8 cellular contexts compared by ENCODE assay signal in the genomic region with DNA sequence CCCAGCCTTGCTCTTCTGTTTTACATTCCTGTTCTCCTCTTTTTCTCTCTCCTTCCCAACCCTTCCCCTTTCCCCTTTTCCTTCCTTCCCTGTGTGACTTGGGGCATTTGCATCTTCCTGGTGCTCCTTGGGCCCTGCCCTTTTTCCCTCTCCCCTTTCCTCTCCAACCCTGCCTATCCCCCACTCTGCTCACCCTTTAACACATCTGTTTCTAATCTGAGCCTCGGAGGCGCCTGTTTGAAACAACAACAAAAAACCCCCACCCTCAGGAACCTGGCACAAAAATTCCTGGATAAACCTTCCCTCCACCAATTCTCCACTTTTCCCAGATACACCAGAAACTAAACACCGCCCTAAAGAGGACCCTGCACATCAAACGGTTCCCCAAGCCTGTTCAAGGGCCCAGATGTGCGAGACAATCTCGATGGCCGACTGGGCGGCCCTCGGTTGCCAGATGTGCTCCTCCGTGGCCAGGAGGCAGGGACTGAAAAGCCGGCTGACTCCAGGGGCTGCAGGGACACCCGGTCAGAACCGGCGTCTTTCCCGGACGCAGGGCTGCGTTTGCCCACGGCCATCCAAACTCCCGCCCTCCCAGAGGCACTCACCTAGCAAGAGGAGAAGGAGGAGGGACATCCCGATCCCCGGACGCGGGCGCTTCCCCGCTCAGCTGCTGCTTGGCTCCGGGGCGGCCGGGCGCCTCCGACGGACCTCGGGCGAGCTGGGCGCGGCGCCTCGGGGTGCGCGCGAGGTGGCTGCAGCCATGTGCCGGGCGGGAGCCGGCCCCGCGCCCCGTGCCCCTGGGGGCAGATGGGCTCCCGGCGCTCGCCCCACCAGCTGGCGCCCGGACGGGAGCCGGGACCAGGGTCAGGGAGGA. TPM values are rescaled to one million over a fixed set of nuclear protein-coding genes. Genes with fewer than 3 reads are reported as not detected.
A peak's percentile ranks its signal among the peaks of the same experiment; 100 is the strongest.
DNase-seq lines count a peak whose midpoint lies in the region; ATAC-seq and TF ChIP-seq lines count a peak whose summit lies in the region.

No MANE protein-coding gene starts in this region.

- H3K27me3 ChIP-seq in BJ (ENCODE audit: control insufficient read depth, insufficient read depth, low read length) (no peaks in the 10 kb centered on the region), MM.1S (replicated peaks; ENCODE audit: insufficient read depth, low read length) (peaks cover 28% of the 10 kb centered on the region), muscle layer of colon (ENCODE audit: control insufficient read depth in 1 of 2, insufficient read depth in 2 of 2, low read length in 2 of 2) (peaks cover 0 to 9% of the 10 kb centered on the region in 2 donors)

- H3F3A ChIP-seq in MM.1S (ENCODE audit: insufficient read depth, low read length), result no peaks in the 10 kb centered on the region

- H3K9me2 ChIP-seq in MM.1S (replicated peaks; ENCODE audit: insufficient read depth, low read length), result no peaks in the 10 kb centered on the region

- H3K9ac ChIP-seq in MM.1S (ENCODE audit: low read length) (no peak overlapping the region), muscle layer of colon (ENCODE audit: low read length) (peak overlapping the region; percentile 79)

- H3K4me3 ChIP-seq in BJ (ENCODE audit: low read depth, low read length) (peak overlapping the region; percentile 71), MM.1S (ENCODE audit: low read length) (no peak overlapping the region; the same call in 1 of the 2 replicates), muscle layer of colon (ENCODE audit: low read depth in 1 of 2, low read length in 2 of 2) (peak overlapping the region; percentile 72 to 90)

- H3K4me1 ChIP-seq in MM.1S (ENCODE audit: low read length), result no peaks in the 10 kb centered on the region
- H3K4me1 ChIP-seq in muscle layer of colon (ENCODE audit: insufficient read depth, low read length), result peaks cover 47% of the 10 kb centered on the region

- H4K20me1 ChIP-seq in MM.1S (ENCODE audit: insufficient read depth, low read length), result no peaks in the 10 kb centered on the region

- H3K9me3 ChIP-seq in MM.1S (replicated peaks; ENCODE audit: insufficient read depth, low read length) (no peaks in the 10 kb centered on the region), muscle layer of colon (ENCODE audit: low read length) (no peaks in the 10 kb centered on the region)

- H3K27ac ChIP-seq in MM.1S (ENCODE audit: low read length) (no peak overlapping the region), muscle layer of colon (ENCODE audit: low read depth, low read length) (peak overlapping the region; percentile 97)

- no peak overlapping the region for H2AFZ ChIP-seq in MM.1S (ENCODE audit: low read length)

- POLR2A ChIA-PET in BJ (lab: Charles Lee), result interaction anchor here (1.0 kb wide), 1 partner anchor 17 kb away, joined by 3 read pairs; no protein-coding TSS in a partner anchor

- 0 out of 2 replicates have a peak, but pooled peaks cover 2% of the 10 kb centered on the region for H3K36me3 ChIP-seq in BJ (ENCODE audit: control insufficient read depth, insufficient read depth, low read length)
- no peaks in the 10 kb centered on the region for H3K36me3 ChIP-seq in MM.1S (replicated peaks; ENCODE audit: insufficient read depth, low read length)
- H3K36me3 ChIP-seq in muscle layer of colon (ENCODE audit: insufficient read depth, low read length), result no peaks in the 10 kb centered on the region

- H3K79me2 ChIP-seq in MM.1S (ENCODE audit: low read length), result no peaks in the 10 kb centered on the region

- DNase-seq in BJ (ENCODE audit: low read depth), result no peak
- no peak for DNase-seq in MM.1S
- DNase-seq in ecto neural progenitor cell (ENCODE audit: low spot score), result peak; percentile 80
- DNase-seq in T-helper 1 cell, result no peak
- no peak for DNase-seq in NCI-H2107 treated with DMSO at 0.1 percent for 48 hours (lab: John Stamatoyannopoulos, UW; ENCODE audit: unreplicated experiment)

- ATAC-seq in GM19324 (IDR thresholded peaks at IDR 0.05; ENCODE audit: low FRiP score, unreplicated experiment) (no peak), HG02642 (IDR thresholded peaks at IDR 0.05; ENCODE audit: poor library complexity, unreplicated experiment) (no peak)

- CTCF ChIA-PET in BJ (lab: Yijun Ruan, JAX), result interaction anchor here (0.6 to 1.7 kb wide), 8 partner anchors 19 to 1043 kb away, joined by 3 to 5 read pairs (median 4); no protein-coding TSS in a partner anchor

- TF ChIP-seq CTCF in BJ (IDR thresholded peaks at IDR 0.05; ENCODE audit: insufficient read depth, low read depth, low read length), result no peak
- TF ChIP-seq CTCF in MM.1S (IDR thresholded peaks at IDR 0.05; ENCODE audit: low read length), result no peak

- peak overlapping the region; percentile 54 for H3K4me2 ChIP-seq in MM.1S (ENCODE audit: low read depth, low read length)

RNA-seq across cellular contexts. Expression of a gene that starts 0.5 kb away (rescaled TPM):
- 174 and 219 TPM in 2 replicates for polyA plus RNA-seq in BJ (2011; rRNA removed)
- polyA minus RNA-seq in BJ (2011; rRNA and poly(A)+ RNA removed), result 192 and 295 TPM in 2 replicates
